In the genomic region with DNA sequence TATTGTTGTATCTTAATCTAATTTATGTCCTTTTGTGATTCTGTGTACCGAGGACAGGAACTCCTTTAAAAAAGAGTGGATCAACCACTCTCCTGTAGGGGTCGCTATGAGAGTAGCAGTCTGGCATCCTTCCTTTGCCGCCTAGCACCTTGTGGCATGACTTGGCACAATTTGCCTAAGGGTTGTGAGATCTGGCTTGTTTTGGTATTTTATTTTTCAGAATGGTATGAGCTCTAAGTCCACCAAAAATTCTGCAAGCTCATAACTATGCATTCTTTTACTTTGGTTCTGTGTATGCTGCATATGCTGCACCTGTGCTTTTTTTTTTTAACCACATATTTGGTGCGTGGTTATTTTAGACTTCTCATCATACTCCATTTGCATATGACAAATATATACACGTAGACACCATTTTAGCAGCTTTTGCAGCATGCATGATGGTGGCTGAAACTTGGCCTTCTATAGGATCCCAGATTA, we compare ENCODE assay signal across 8 cellular contexts.
DNase-seq lines count a peak whose midpoint lies in the region; ATAC-seq, FAIRE-seq and TF ChIP-seq lines count a peak whose summit lies in the region.

No MANE protein-coding gene starts in this region.

- H2AFZ ChIP-seq in HCT116 (ENCODE audit: low read depth, low read length, poor library complexity, severe bottlenecking) = no peak overlapping the region
- H2AFZ ChIP-seq in astrocyte (ENCODE audit: low read depth, low read length) = no peak overlapping the region

- RAD21 ChIA-PET in HCT116 (lab: Charles Lee; ENCODE audit: low non-redundant PET in 1 of 2, low total read pairs in 2 of 2, uncharacterized antibody in 2 of 2, unreplicated experiment in 2 of 2) = no interaction called here

- no peaks in the 10 kb centered on the region for H4K20me1 ChIP-seq in HCT116 (ENCODE audit: insufficient read depth)
- peaks cover 45% of the 10 kb centered on the region for H4K20me1 ChIP-seq in astrocyte (ENCODE audit: insufficient read depth, low read length)

- DNase-seq in heart left ventricle = no peak
- DNase-seq in Right ventricle myocardium inferior (ENCODE audit: missing footprints) = no peak
- peak; percentile 38 for DNase-seq in HCT116 (ENCODE audit: low read depth, low spot score)
- DNase-seq in LHCN-M2 (ENCODE audit: low read depth) = peak; percentile 71
- DNase-seq in astrocyte (ENCODE audit: low read depth) = peak; percentile 19
- DNase-seq in lower lobe of right lung = no peak
- no peak for DNase-seq in T-helper 9 cell
- DNase-seq in NCI-H187 treated with DMSO at 0.1 percent for 48 hours (lab: John Stamatoyannopoulos, UW) = no peak

- H3K4me1 Mint-ChIP-seq in astrocyte (ENCODE audit: low read depth, unreplicated experiment) = peaks cover 11% of the 10 kb centered on the region

- H3K27ac ChIP-seq in heart left ventricle (no peak overlapping the region), HCT116 (ENCODE audit: low read depth, low read length) (no peak overlapping the region), astrocyte (ENCODE audit: low read depth, low read length) (no peak overlapping the region), lower lobe of right lung (no peak overlapping the region)

- TF ChIP-seq CTCF in heart left ventricle (IDR thresholded peaks at IDR 0.05) = peak; percentile 10 to 44 (median 30)
- peak; percentile 65 to 94 (median 87); a peak in 5 of 6 replicates for TF ChIP-seq CTCF in HCT116 (IDR thresholded peaks at IDR 0.05 in 2 of 3, conservative IDR thresholded peaks at IDR 0.05 in 1 of 3; ENCODE audit: borderline replicate concordance in 1 of 3, insufficient read depth in 1 of 3, low read depth in 2 of 3, low read length in 2 of 3)
- peak; percentile 57 for TF ChIP-seq CTCF in astrocyte (IDR thresholded peaks at IDR 0.05; ENCODE audit: insufficient read depth, low read depth, low read length)
- TF ChIP-seq CTCF in lower lobe of right lung (IDR thresholded peaks at IDR 0.05) = peak; percentile 15

- no peaks in the 10 kb centered on the region for H3K36me3 ChIP-seq in heart left ventricle
- no peaks in the 10 kb centered on the region for H3K36me3 ChIP-seq in HCT116 (ENCODE audit: control insufficient read depth in 1 of 2, insufficient read depth in 2 of 2, low read length in 2 of 2)
- no peaks in the 10 kb centered on the region for H3K36me3 ChIP-seq in astrocyte (ENCODE audit: insufficient read depth, low read length)
- H3K36me3 ChIP-seq in lower lobe of right lung = no peaks in the 10 kb centered on the region

- POLR2A ChIA-PET in HCT116 (lab: Charles Lee) = no interaction called here

- ATAC-seq in heart left ventricle (no peak), Right ventricle myocardium inferior (no peak), HCT116 (peak; percentile 84), lower lobe of right lung (peak in 1 of 2 donors; percentile 51)

- no peak overlapping the region for H3K4me3 ChIP-seq in heart left ventricle
- H3K4me3 ChIP-seq in HCT116 (replicated peaks in 1 of 2; ENCODE audit: low read depth in 1 of 2, low read length in 2 of 2) = no peak overlapping the region
- H3K4me3 ChIP-seq in astrocyte (ENCODE audit: insufficient read depth, low read depth, low read length) = no peak overlapping the region
- H3K4me3 ChIP-seq in lower lobe of right lung = no peak overlapping the region

- no peaks in the 10 kb centered on the region for H3K9me3 Mint-ChIP-seq in astrocyte (ENCODE audit: unreplicated experiment)

- no peaks in the 10 kb centered on the region for H3K36me3 Mint-ChIP-seq in astrocyte (ENCODE audit: low read depth, unreplicated experiment)

- TF ChIP-seq POLR2A in heart left ventricle (IDR thresholded peaks at IDR 0.05) (no peak), HCT116 (IDR thresholded peaks at IDR 0.05; ENCODE audit: borderline replicate concordance, extremely low read depth, insufficient read depth, insufficient read length) (no peak)

- H3K27ac Mint-ChIP-seq in astrocyte (ENCODE audit: unreplicated experiment) = no peak overlapping the region

- H3K4me3 Mint-ChIP-seq in astrocyte (ENCODE audit: unreplicated experiment) = no peak overlapping the region

- H3K4me2 ChIP-seq in HCT116 (ENCODE audit: low read length) = no peak overlapping the region
- peak overlapping the region; percentile 63 for H3K4me2 ChIP-seq in astrocyte (ENCODE audit: low read length)

- H3K79me2 ChIP-seq in HCT116 (ENCODE audit: insufficient read depth, low read length) = no peaks in the 10 kb centered on the region
- H3K79me2 ChIP-seq in astrocyte (ENCODE audit: insufficient read depth, low read length) = peaks cover 43% of the 10 kb centered on the region

- H3K27me3 Mint-ChIP-seq in astrocyte (ENCODE audit: low read depth, unreplicated experiment) = no peaks in the 10 kb centered on the region

- no TSS peak for BruUV-seq in HCT116 (replicated peaks; lab: Mats Ljungman, UMichigan)

- H3K4me1 ChIP-seq in heart left ventricle (peaks cover 0 to 31% (median 12%) of the 10 kb centered on the region in 12 donors), HCT116 (ENCODE audit: control insufficient read depth in 1 of 2, insufficient read depth in 2 of 2, low read length in 2 of 2) (no peaks in the 10 kb centered on the region), astrocyte (ENCODE audit: insufficient read depth, low read length) (peaks cover 17% of the 10 kb centered on the region), lower lobe of right lung (peaks cover 25% of the 10 kb centered on the region)

- WGBS in heart left ventricle, 4 donors = 63 to 71% (median 68%) methylated on average over 5 of the region's 5 CpGs

- peak; percentile 77 for TF ChIP-seq RAD21 in HCT116 (IDR thresholded peaks at IDR 0.05; ENCODE audit: low read depth)

- H3K27me3 ChIP-seq in heart left ventricle (no peaks in the 10 kb centered on the region), HCT116 (ENCODE audit: insufficient read depth, low read length) (no peaks in the 10 kb centered on the region), astrocyte (ENCODE audit: insufficient read depth, low read length) (no peaks in the 10 kb centered on the region), lower lobe of right lung (ENCODE audit: low read depth) (no peaks in the 10 kb centered on the region)

- H3K9ac ChIP-seq in HCT116 (ENCODE audit: low read length) = no peak overlapping the region
- no peak overlapping the region for H3K9ac ChIP-seq in astrocyte (ENCODE audit: low read length)

- CTCF ChIA-PET in HCT116 (lab: Charles Lee) = interaction anchor here (1.4 to 1.9 kb wide), 4 partner anchors 9 to 326 kb away, joined by 3 to 11 read pairs (median 6); no protein-coding TSS in a partner anchor

- H3K9me2 ChIP-seq in HCT116 (ENCODE audit: insufficient read depth) = no peaks in the 10 kb centered on the region; the same call in 1 of the 2 replicates

- intact Hi-C loops in heart left ventricle (cut with DNase I) = loop anchor here in 1 of 10 donors (10.0 kb wide), 1 partner anchor 326 kb away; no protein-coding TSS in a partner anchor
- intact Hi-C loops in Right ventricle myocardium inferior (cut with DNase I) = loop anchor here (10.0 kb wide), 1 partner anchor 326 kb away; no protein-coding TSS in a partner anchor
- intact Hi-C loops in HCT116 (cut with micrococcal nuclease) = loop anchor here (1.0 kb wide), 1 partner anchor 325 kb away; no protein-coding TSS in a partner anchor
- intact Hi-C loops in lower lobe of right lung (cut with DNase I) = no loop called here

- FAIRE-seq in astrocyte (lab: Jason Lieb, UNC) = peak; percentile 17

- H3K9me3 ChIP-seq in heart left ventricle = no peaks in the 10 kb centered on the region
- H3K9me3 ChIP-seq in HCT116 (ENCODE audit: control insufficient read depth in 1 of 2, insufficient read depth in 1 of 2, low read depth in 1 of 2, low read length in 2 of 2) = no peaks in the 10 kb centered on the region
- no peaks in the 10 kb centered on the region for H3K9me3 ChIP-seq in astrocyte (ENCODE audit: insufficient read depth, low read depth, low read length)
- H3K9me3 ChIP-seq in lower lobe of right lung = no peaks in the 10 kb centered on the region

TF ChIP-seq in HCT116, 20 proteins besides CTCF, POLR2A, EP300 and RAD21:
- TF ChIP-seq CBX3 (IDR thresholded peaks at IDR 0.05; ENCODE audit: low read depth) (no peak), MAX (IDR thresholded peaks at IDR 0.05) (peak; percentile 43), SIN3A (IDR thresholded peaks at IDR 0.05; ENCODE audit: low read depth) (no peak), SP1 (IDR thresholded peaks at IDR 0.05; ENCODE audit: low read depth) (no peak), ZNF274 (IDR thresholded peaks at IDR 0.05; ENCODE audit: low read depth, low read length) (no peak)

Comparison
In these comparisons a context has a peak if more than half of its experiments do, and no peak if none do; other contexts are left out.
1. DNase-seq: peak in HCT116 (single experiment), LHCN-M2 (single experiment) and astrocyte (single experiment); none in heart left ventricle (0 of 5), Right ventricle myocardium inferior (single experiment), lower lobe of right lung (single experiment), T-helper 9 cell (single experiment) and NCI-H187 treated with DMSO at 0.1 percent for 48 hours (single experiment).
2. CTCF ChIP-seq: peak in every context shown above with its lines; median percentile 87 in HCT116; 57 in astrocyte; 30 in heart left ventricle; 15 in lower lobe of right lung.